ENCODE assay signal across 1 cellular context in the genomic region with DNA sequence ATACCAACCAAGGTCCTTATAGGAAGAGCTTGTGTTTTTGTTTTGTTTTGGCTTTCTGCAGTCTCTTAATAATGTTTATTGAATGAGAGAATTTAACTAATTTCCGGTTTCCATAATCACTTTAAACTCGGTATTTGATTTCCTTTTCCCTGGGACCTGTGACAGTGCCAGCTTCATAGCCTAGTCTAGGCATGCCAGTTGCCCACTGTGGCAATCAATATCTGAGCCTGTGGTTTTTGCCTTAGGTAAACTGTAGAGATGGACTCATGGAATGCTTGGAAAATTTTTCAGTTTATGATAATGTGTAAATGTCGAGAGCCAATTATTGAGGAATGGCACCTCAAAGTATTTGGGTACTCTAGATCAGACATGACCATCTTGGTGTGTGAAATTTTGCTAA.
TF ChIP-seq lines count a peak whose summit lies in the region.

No MANE protein-coding gene starts in this region.

TF ChIP-seq in HepG2, 621 proteins besides CTCF, POLR2A, EP300 and RAD21 (continued from another document):
- TF ChIP-seq ZBTB33 (CRISPR knock-in tag; IDR thresholded peaks at IDR 0.05) = no peak
- TF ChIP-seq RBAK (CRISPR knock-in tag; IDR thresholded peaks at IDR 0.05) = no peak
- TF ChIP-seq ZBTB4 (CRISPR knock-in tag; IDR thresholded peaks at IDR 0.05; ENCODE audit: borderline replicate concordance) = no peak
- no peak for TF ChIP-seq PAWR (CRISPR knock-in tag; IDR thresholded peaks at IDR 0.05; ENCODE audit: borderline replicate concordance)
- TF ChIP-seq, protein P1, sequence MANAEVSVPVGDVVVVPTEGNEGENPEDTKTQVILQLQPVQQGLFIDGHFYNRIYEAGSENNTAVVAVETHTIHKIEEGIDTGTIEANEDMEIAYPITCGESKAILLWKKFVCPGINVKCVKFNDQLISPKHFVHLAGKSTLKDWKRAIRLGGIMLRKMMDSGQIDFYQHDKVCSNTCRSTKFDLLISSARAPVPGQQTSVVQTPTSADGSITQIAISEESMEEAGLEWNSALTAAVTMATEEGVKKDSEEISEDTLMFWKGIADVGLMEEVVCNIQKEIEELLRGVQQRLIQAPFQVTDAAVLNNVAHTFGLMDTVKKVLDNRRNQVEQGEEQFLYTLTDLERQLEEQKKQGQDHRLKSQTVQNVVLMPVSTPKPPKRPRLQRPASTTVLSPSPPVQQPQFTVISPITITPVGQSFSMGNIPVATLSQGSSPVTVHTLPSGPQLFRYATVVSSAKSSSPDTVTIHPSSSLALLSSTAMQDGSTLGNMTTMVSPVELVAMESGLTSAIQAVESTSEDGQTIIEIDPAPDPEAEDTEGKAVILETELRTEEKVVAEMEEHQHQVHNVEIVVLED (CRISPR knock-in tag; IDR thresholded peaks at IDR 0.05; ENCODE audit: borderline replicate concordance) = no peak
- no peak for TF ChIP-seq NFYC (CRISPR knock-in tag; IDR thresholded peaks at IDR 0.05)
